Comparison of ENCODE assay signal across 21 cellular contexts in the genomic region with DNA sequence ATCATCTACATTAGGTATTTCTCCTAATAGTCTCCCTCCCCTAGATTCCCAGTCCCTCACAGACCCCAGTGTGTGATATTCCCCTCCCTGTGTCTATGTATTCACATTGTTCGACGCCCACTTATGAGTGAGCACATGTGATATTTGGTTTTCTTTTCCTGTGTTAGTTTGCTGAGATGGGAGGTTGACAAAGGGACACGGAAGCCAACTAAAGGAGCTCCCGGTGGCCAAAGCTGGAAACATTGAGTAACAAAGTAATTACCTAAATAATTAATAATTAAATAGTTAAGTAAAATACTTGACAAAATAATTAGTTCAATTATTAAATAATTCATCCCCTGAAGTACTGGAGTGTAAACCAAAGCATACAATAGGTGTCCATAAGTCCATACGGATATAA.
"Had no signal": no experiment of that assay in that cellular context is flagged by ENCODE, and none has a peak within 500 bp of the region (broad histone marks: within the 10 kb centered on the region; RNA-seq: fewer than 3 reads in every experiment).

No MANE protein-coding gene starts in this region.

- ATAC-seq: natural killer cell treated with Interleukin-12 subunit alpha and Interleukin-12 subunit beta and Interleukin-15 and Interleukin-18, amount 100 ng/mL, for 72 hours; psoas muscle; right cardiac atrium; right lobe of liver; stimulated activated effector memory CD8-positive, alpha-beta T cell treated with anti-CD3 and anti-CD28 coated beads, Interleukin-12 subunit alpha, Interleukin-12 subunit beta, amount 100 ng/mL, for 72 hours; stimulated activated naive B cell treated with anti-CD40 and anti-IgM and Interleukin-4, amounts not matched to agents 10 μg/mL and 1 μg/mL and 100 μg/mL, for 72 hours had no signal

- FAIRE-seq: small intestine, urothelium cell line had no signal

- DNase-seq: nephron progenitor cell; nucleus accumbens; ovary; psoas muscle; right cardiac atrium; right lobe of liver; sigmoid colon; small intestine; stimulated activated CD4-positive, alpha-beta T cell treated with anti-CD3 and anti-CD28 coated beads, Interleukin-15, amount 100 ng/mL, for 24 hours; stimulated activated CD4-positive, alpha-beta T cell treated with anti-CD3 and anti-CD28 coated beads, Interleukin-2, amount 100 ng/mL, for 24 hours; stimulated activated CD4-positive, alpha-beta T cell treated with anti-CD3 and anti-CD28 coated beads, Interleukin-2, amount 100 ng/mL, for 48 hours; stimulated activated CD4-positive, alpha-beta T cell treated with anti-CD3 and anti-CD28 coated beads, Interleukin-4, amount 100 ng/mL, for 24 hours; stimulated activated naive B cell treated with anti-CD40 and anti-IgM and Interleukin-4, amounts not matched to agents 10 μg/mL and 1 μg/mL and 100 μg/mL, for 72 hours; stimulated activated naive CD4-positive, alpha-beta T cell treated with Interleukin-2 at 50 U/mL for 16 hours; stomach; thyroid gland; trophoblast cell; upper lobe of left lung had no signal
